In genomic region chr2:176103634-176104337, GRCh38 we compare ENCODE assay signal across 1 cellular context.
TF ChIP-seq lines count a peak whose summit lies in the region.

No MANE protein-coding gene starts in this region.

TF ChIP-seq in endothelial cell of umbilical vein, 7 proteins besides CTCF, POLR2A, EP300 and RAD21:
- TF ChIP-seq EZH2 (IDR thresholded peaks at IDR 0.05; ENCODE audit: borderline replicate concordance, low read depth, low read length, severe bottlenecking) = peak; percentile 29
- no peak for TF ChIP-seq FOS (IDR thresholded peaks at IDR 0.05; ENCODE audit: borderline replicate concordance, insufficient read depth, low read length)
